9 cellular contexts compared by ENCODE assay signal in genomic region chr14:37482428-37482827, GRCh38.
"Had no signal": no experiment of that assay in that cellular context is flagged by ENCODE, and none has a peak within 500 bp of the region (broad histone marks: within the 10 kb centered on the region; RNA-seq: fewer than 3 reads in every experiment).

No MANE protein-coding gene starts in this region.

- ATAC-seq: HCT116, K562 had no signal

- H3K27ac Mint-ChIP-seq: HFFc6 had no signal

- DNase-seq: GOT3, H7, HFFc6, IMR-90, KG1 had no signal

- FAIRE-seq: K562 had no signal

- H3K4me3 ChIP-seq: HAP-1, K562 had no signal

- H3K4me3 Mint-ChIP-seq: HFFc6 had no signal

- H3K36me3 ChIP-seq: HAP-1 had no signal

- H3K27ac ChIP-seq: HL-60 had no signal

- H3K4me1 ChIP-seq: HAP-1 had no signal
